In the genomic region with DNA sequence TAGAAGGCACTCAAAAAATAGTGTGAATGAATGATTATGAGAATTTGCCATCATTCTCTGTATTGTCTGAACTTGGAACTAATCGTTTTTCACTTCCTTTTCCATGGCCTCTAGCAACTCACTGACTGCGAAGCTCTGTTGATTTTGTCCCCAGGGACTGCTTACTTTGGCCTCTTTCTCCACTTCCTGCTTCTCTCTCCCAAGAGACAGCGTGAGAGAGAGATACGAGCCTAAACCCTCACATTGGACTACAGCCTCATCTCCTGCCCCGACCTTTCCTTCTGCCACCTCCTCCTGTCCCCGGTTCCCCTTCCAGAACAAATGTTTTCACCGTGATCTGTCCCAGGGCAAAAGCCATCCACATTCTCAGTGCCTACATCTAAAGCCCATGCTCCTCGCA, we compare ENCODE assay signal across 8 cellular contexts.
DNase-seq lines count a peak whose midpoint lies in the region; ATAC-seq and TF ChIP-seq lines count a peak whose summit lies in the region.

No MANE protein-coding gene starts in this region.

- no peak for TF ChIP-seq POLR2A in transverse colon (IDR thresholded peaks at IDR 0.05)

- intact Hi-C loops in transverse colon (cut with DNase I; ENCODE audit: low total_unique reads), result no loop called here

- ATAC-seq in GM21529 (IDR thresholded peaks at IDR 0.05; ENCODE audit: unreplicated experiment) (peak; percentile 91), HG03571 (IDR thresholded peaks at IDR 0.05; ENCODE audit: unreplicated experiment) (peak; percentile 97)

- H3K9me2 ChIP-seq in hepatocyte (replicated peaks; ENCODE audit: insufficient read depth), result no peaks in the 10 kb centered on the region

- DNase-seq in GM12865 (ENCODE audit: low read depth) (peak; percentile 79), hepatocyte (ENCODE audit: low spot score) (peak; percentile 37), transverse colon (no peak), ureter (ENCODE audit: low spot score) (no peak), amniotic stem cell (lab: John Stamatoyannopoulos, UW) (no peak), NCI-H1694 (lab: John Stamatoyannopoulos, UW) (no peak)

- peak overlapping the region; percentile 41 for H2AFZ ChIP-seq in hepatocyte

- peaks cover 49% of the 10 kb centered on the region for H3K4me1 ChIP-seq in hepatocyte (ENCODE audit: insufficient read depth)
- no peaks in the 10 kb centered on the region for H3K4me1 ChIP-seq in transverse colon

- H3K79me2 ChIP-seq in hepatocyte, result no peaks in the 10 kb centered on the region

- no peak for TF ChIP-seq EP300 in transverse colon (IDR thresholded peaks at IDR 0.05; ENCODE audit: low read depth)

- H3K27me3 ChIP-seq in hepatocyte (no peaks in the 10 kb centered on the region), transverse colon (no peaks in the 10 kb centered on the region)

- H3K36me3 ChIP-seq in hepatocyte (replicated peaks; ENCODE audit: insufficient read depth, low read depth), result no peaks in the 10 kb centered on the region
- H3K36me3 ChIP-seq in transverse colon, result no peaks in the 10 kb centered on the region

- H3K4me3 ChIP-seq in GM12865 (ENCODE audit: low read depth, low read length) (no peak overlapping the region), hepatocyte (no peak overlapping the region), transverse colon (no peak overlapping the region)

- peak overlapping the region; percentile 80 for H3K27ac ChIP-seq in hepatocyte
- no peak overlapping the region for H3K27ac ChIP-seq in transverse colon

- no peaks in the 10 kb centered on the region for H4K20me1 ChIP-seq in hepatocyte (ENCODE audit: insufficient read depth, poor library complexity, severe bottlenecking)

- peak overlapping the region; percentile 56 for H3K4me2 ChIP-seq in hepatocyte

- in situ Hi-C loops in transverse colon (cut with MboI; ENCODE audit: low pct_ligation_motif_present in 1 of 4, low pct_unique_long_range_greater_than_20kb in 1 of 4, low sequenced_read_pairs in 3 of 4), result no loop called here

- TF ChIP-seq CTCF in GM12865 (IDR thresholded peaks at IDR 0.05; ENCODE audit: insufficient read depth, low read depth, low read length, missing control alignments) (no peak), hepatocyte (IDR thresholded peaks at IDR 0.05; ENCODE audit: poor library complexity) (no peak), transverse colon (IDR thresholded peaks at IDR 0.05) (no peak)

- WGBS in hepatocyte (ENCODE audit: low lambda C conversion rate, missing lambda C conversion rate), result 49% methylated on average over 8 of the region's 8 CpGs
- 38 to 47% methylated on average over 8 of the region's 8 CpGs for WGBS in transverse colon (ENCODE audit: low coverage in 1 of 2), 2 donors

- H3K9me3 ChIP-seq in hepatocyte (ENCODE audit: low read depth) (no peaks in the 10 kb centered on the region), transverse colon (no peaks in the 10 kb centered on the region)

Comparison
In these comparisons a context has a peak if more than half of its experiments do, and no peak if none do; other contexts are left out.
1. DNase-seq: peak in GM12865 (single experiment) and hepatocyte (single experiment); none in transverse colon (single experiment), ureter (single experiment), amniotic stem cell (single experiment) and NCI-H1694 (single experiment).